ENCODE assay signal across 24 cellular contexts in the genomic region with DNA sequence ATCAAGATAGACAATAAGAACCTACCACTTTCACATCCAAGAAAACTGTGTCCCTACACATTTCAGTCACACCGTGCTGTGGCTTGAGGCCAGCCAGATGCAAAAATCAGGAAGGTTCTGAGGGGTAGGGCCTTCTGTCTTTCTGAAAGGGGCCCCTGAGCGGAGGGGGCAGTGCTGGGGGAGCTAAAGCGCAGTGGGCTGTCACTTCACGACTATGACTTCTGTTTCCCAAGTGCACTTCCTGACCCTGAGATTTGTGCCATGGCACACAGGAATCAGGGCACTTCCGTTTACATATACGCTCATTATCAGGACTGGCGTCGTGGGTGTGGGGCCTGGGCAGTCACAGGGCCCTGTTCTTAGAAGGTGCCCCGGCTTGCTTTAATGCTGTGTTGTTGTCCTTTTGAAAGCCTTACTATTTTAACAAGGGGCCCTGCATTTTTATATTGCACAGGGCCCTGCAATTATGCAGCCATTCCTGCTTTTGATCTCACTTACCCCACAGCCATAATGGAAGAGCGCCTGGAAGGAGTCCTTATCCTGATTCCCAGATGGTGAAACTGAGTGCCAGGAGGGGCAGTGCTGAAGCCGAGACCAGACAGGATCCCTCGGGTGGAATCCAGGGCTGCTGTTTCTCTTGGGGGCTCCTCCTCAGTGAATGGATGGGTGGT. TPM values are rescaled to one million over a fixed set of nuclear protein-coding genes. Genes with fewer than 3 reads are reported as not detected.
A peak's percentile ranks its signal among the peaks of the same experiment; 100 is the strongest.
DNase-seq lines count a peak whose midpoint lies in the region; ATAC-seq, FAIRE-seq and TF ChIP-seq lines count a peak whose summit lies in the region.
"Had no signal": no experiment of that assay in that cellular context is flagged by ENCODE, and none has a peak within 500 bp of the region (broad histone marks: within the 10 kb centered on the region; RNA-seq: fewer than 3 reads in every experiment).

No MANE protein-coding gene starts in this region.

- no peaks in the 10 kb centered on the region for H3K9me3 ChIP-seq in H1 (ENCODE audit: insufficient read depth in 2 of 2, low read depth in 1 of 2, low read length in 1 of 2)
- no peaks in the 10 kb centered on the region for H3K9me3 ChIP-seq in mucosa of rectum (ENCODE audit: control insufficient read depth in 2 of 2, low read length in 2 of 2)
- H3K9me3 ChIP-seq: BE2C had no signal

- no peak overlapping the region for H3K14ac ChIP-seq in H1 (ENCODE audit: insufficient read length)

- peaks cover 4% of the 10 kb centered on the region for H3K27me3 Mint-ChIP-seq in type B pancreatic cell

- H3K9ac ChIP-seq in H1 (replicated peaks in 1 of 4; ENCODE audit: extremely low read depth in 1 of 4, low read depth in 3 of 4, low read length in 3 of 4) (no peak overlapping the region), mucosa of rectum (ENCODE audit: low read depth in 1 of 2, low read length in 2 of 2) (peak overlapping the region; percentile 66 to 77)
- H3K9ac ChIP-seq: parathyroid adenoma had no signal

- H2BK12ac ChIP-seq in H1 (ENCODE audit: low read depth, low read length), result no peak overlapping the region

- H3K79me1 ChIP-seq in H1 (ENCODE audit: low read depth, low read length), result no peaks in the 10 kb centered on the region

- no peak for TF ChIP-seq EP300 in H1 (IDR thresholded peaks at IDR 0.05; ENCODE audit: borderline replicate concordance in 1 of 2, low read depth in 2 of 2, low read length in 2 of 2)

- H3K4me3 ChIP-seq in H1 (ENCODE audit: extremely low read depth in 1 of 4, insufficient read depth in 2 of 4, low read depth in 3 of 4, low read length in 4 of 4) (no peak overlapping the region), mucosa of rectum (ENCODE audit: low read length in 2 of 2) (peak overlapping the region; percentile 70 to 81)
- H3K4me3 ChIP-seq: ascending aorta, PC-9, skin epidermis had no signal

- H2BK120ac ChIP-seq in H1 (replicated peaks; ENCODE audit: low read depth, low read length), result no peak overlapping the region

- no peak overlapping the region for H3K4me2 ChIP-seq in H1 (ENCODE audit: insufficient read depth in 1 of 2, low read depth in 2 of 2, low read length in 2 of 2)
- H3K4me2 ChIP-seq: PC-9 had no signal

- no peak overlapping the region for H4K5ac ChIP-seq in H1 (ENCODE audit: insufficient read length, low read depth, low read length)

- H3K4me1 Mint-ChIP-seq in type B pancreatic cell (ENCODE audit: unreplicated experiment), result no peaks in the 10 kb centered on the region

- no peak overlapping the region for H3K56ac ChIP-seq in H1 (replicated peaks; ENCODE audit: insufficient read length, low read depth, low read length)

- no peaks in the 10 kb centered on the region for H3K4me1 ChIP-seq in H1 (replicated peaks in 1 of 4; ENCODE audit: control insufficient read depth in 3 of 4, insufficient read depth in 4 of 4, low read length in 3 of 4)
- H3K4me1 ChIP-seq in mucosa of rectum (ENCODE audit: control insufficient read depth in 2 of 2, insufficient read depth in 2 of 2, low read length in 2 of 2), result peaks cover 20 to 33% of the 10 kb centered on the region in 2 donors
- H3K4me1 ChIP-seq: BE2C, foreskin keratinocyte, parathyroid adenoma had no signal

- no peak overlapping the region for H3K18ac ChIP-seq in H1 (ENCODE audit: extremely low read depth, low read length)

- no peaks in the 10 kb centered on the region for H3K36me3 ChIP-seq in H1 (ENCODE audit: control insufficient read depth in 2 of 4, insufficient read depth in 4 of 4, low read length in 3 of 4)
- no peaks in the 10 kb centered on the region for H3K36me3 ChIP-seq in mucosa of rectum (ENCODE audit: control insufficient read depth in 2 of 2, insufficient read depth in 2 of 2, low read length in 2 of 2)
- H3K36me3 ChIP-seq: ascending aorta, BE2C had no signal

- DNase-seq in KBM-7, result peak; percentile 32
- no peak for DNase-seq in H1 (ENCODE audit: low read depth in 1 of 2, low spot score in 2 of 2)
- DNase-seq in type B pancreatic cell (ENCODE audit: extremely low spot score, unreplicated experiment), result peak; percentile 42
- DNase-seq in DMS114 treated with DMSO at 0.1 percent for 48 hours (lab: John Stamatoyannopoulos, UW; ENCODE audit: unreplicated experiment), result no peak
- no peak for DNase-seq in HCEC 1CT
- DNase-seq: activated naive CD4-positive, alpha-beta T cell; BE2C; foreskin keratinocyte; GF-D8; NCI-H146; NCI-H82; PC-9; stimulated activated CD4-positive, alpha-beta T cell treated with anti-CD3 and anti-CD28 coated beads, Interleukin-4, amount 100 ng/mL, for 4 hours; substantia nigra had no signal

- H3K4ac ChIP-seq in H1 (replicated peaks; ENCODE audit: insufficient read length, low read depth, low read length), result no peak overlapping the region

- no peak overlapping the region for H2BK5ac ChIP-seq in H1 (ENCODE audit: low read depth, low read length)

- no peaks in the 10 kb centered on the region for H4K20me1 ChIP-seq in H1 (replicated peaks in 1 of 2; ENCODE audit: control insufficient read depth in 1 of 2, insufficient read depth in 2 of 2, low read length in 2 of 2)

- H3K79me2 ChIP-seq in H1 (ENCODE audit: control insufficient read depth in 1 of 2, insufficient read depth in 2 of 2, low read length in 2 of 2), result no peaks in the 10 kb centered on the region
- H3K79me2 ChIP-seq: parathyroid adenoma had no signal

- TF ChIP-seq CTCF in H1 (IDR thresholded peaks at IDR 0.05; ENCODE audit: control extremely low read depth in 1 of 3, insufficient read depth in 1 of 3, low read depth in 1 of 3, low read length in 3 of 3) (no peak), type B pancreatic cell (conservative IDR thresholded peaks at IDR 0.05) (no peak)

- H3K36me3 Mint-ChIP-seq in type B pancreatic cell, result no peaks in the 10 kb centered on the region

- no peak overlapping the region for H3K4me3 Mint-ChIP-seq in type B pancreatic cell

- H3K27me3 ChIP-seq in H1 (replicated peaks in 1 of 4; ENCODE audit: control insufficient read depth in 3 of 4, extremely low read depth in 1 of 4, insufficient read depth in 3 of 4, low read length in 3 of 4) (no peaks in the 10 kb centered on the region), mucosa of rectum (ENCODE audit: control insufficient read depth in 2 of 2, insufficient read depth in 2 of 2, low read length in 2 of 2) (no peaks in the 10 kb centered on the region)
- H3K27me3 ChIP-seq: ascending aorta, BE2C had no signal

- no peak overlapping the region for H4K91ac ChIP-seq in H1 (replicated peaks; ENCODE audit: insufficient read length, low read length)

- 88% methylated on average over 12 of the region's 12 CpGs; no CpG with 5 or more reads in 1 of the 2 experiments for WGBS in H1 (ENCODE audit: extremely low coverage in 1 of 2, insufficient coverage in 1 of 2, insufficient read length in 1 of 2, insufficient replicate concordance in 2 of 2, low coverage in 1 of 2, low lambda C conversion rate in 2 of 2, missing lambda C conversion rate in 1 of 2), 2 experiments

- H2AFZ ChIP-seq in H1 (ENCODE audit: low read length), result no peak overlapping the region
- H2AFZ ChIP-seq: parathyroid adenoma, PC-9 had no signal

- in situ Hi-C loops in KBM-7 (cut with MboI; ENCODE audit: low pct_unique_long_range_greater_than_20kb, low sequenced_read_pairs), result no loop called here

- CTCF ChIA-PET in H1 (lab: Charles Lee; ENCODE audit: partially characterized antibody), result interaction anchor here (0.6 to 2.9 kb wide), 6 partner anchors 10 to 239 kb away, joined by 3 to 10 read pairs (median 3); a partner anchor contains a TSS

- H3K9me3 Mint-ChIP-seq in type B pancreatic cell, result no peaks in the 10 kb centered on the region

- no peak overlapping the region for H2BK15ac ChIP-seq in H1 (ENCODE audit: low read length)

- POLR2A ChIA-PET in H1 (lab: Charles Lee; ENCODE audit: partially characterized antibody), result interaction anchor here (1.1 kb wide), 1 partner anchor 36 kb away, joined by 3 read pairs; no protein-coding TSS in a partner anchor

- no peak for TF ChIP-seq RAD21 in H1 (IDR thresholded peaks at IDR 0.05 in 1 of 2, conservative IDR thresholded peaks at IDR 0.05 in 1 of 2; ENCODE audit: low read depth in 2 of 2, low read length in 2 of 2)

- FAIRE-seq in H1 (lab: Jason Lieb, UNC), result no peak
- FAIRE-seq: GM12892 had no signal

- H3K23me2 ChIP-seq in H1 (ENCODE audit: low read depth, low read length), result peaks cover 10% of the 10 kb centered on the region; the same call in 1 of the 2 replicates

- no peak for TF ChIP-seq POLR2A in H1 (IDR thresholded peaks at IDR 0.05; ENCODE audit: control extremely low read depth in 1 of 2, low read depth in 2 of 2, low read length in 2 of 2)

- H2BK20ac ChIP-seq in H1 (ENCODE audit: low read length), result no peak overlapping the region

- H3K23ac ChIP-seq in H1 (ENCODE audit: insufficient read length), result no peak overlapping the region

- no peak overlapping the region for H3K27ac Mint-ChIP-seq in type B pancreatic cell

- no peak overlapping the region for H2AK5ac ChIP-seq in H1 (ENCODE audit: low read depth, low read length)

- ATAC-seq in HG03442 (IDR thresholded peaks at IDR 0.05; ENCODE audit: unreplicated experiment), result no peak
- ATAC-seq: foreskin keratinocyte had no signal

- 0 out of 2 replicates have a peak overlapping the region, but pooled peaks have one; percentile 12 for H4K8ac ChIP-seq in H1 (ENCODE audit: extremely low read depth, insufficient read depth, low read length)

- H3K27ac ChIP-seq in H1 (ENCODE audit: low read depth, low read length) (no peak overlapping the region), mucosa of rectum (ENCODE audit: low read depth in 2 of 2, low read length in 2 of 2) (peak overlapping the region; percentile 86 to 87)
- H3K27ac ChIP-seq: ascending aorta, epithelial cell of prostate, foreskin keratinocyte, parathyroid adenoma, PC-9, skin epidermis had no signal

RNA-seq across cellular contexts. Expression of a gene that starts 0.6 kb away (rescaled TPM):
- 3.2 and 7.9 TPM in 2 replicates for total RNA-seq in H1 (2021; fragmentation: NEBNext Ultra II Directional; extraction: Animal tissue kit (Norgen Biotek cat#: 25700))
- 2.7 and 3.9 TPM in 2 replicates for polyA plus RNA-seq in H1 (2011; rRNA removed)
- 4.9 TPM for polyA plus RNA-seq in H1 (2011; cell fraction: cytosol; rRNA removed)
- 6.5 TPM for polyA plus RNA-seq in H1 (2011; cell fraction: nucleus; rRNA removed)
- polyA plus RNA-seq in H1 (2012, experiment 1 of 2), result 5.9 to 9.5 TPM (median 6.5 TPM) in 4 replicates
- 9.2 TPM for polyA plus RNA-seq in H1 (2012, experiment 2 of 2)
- 2.5 TPM for polyA plus RNA-seq in H1 (2013, experiment 1 of 2)
- polyA plus RNA-seq in H1 (2013, experiment 2 of 2), result 2.3 TPM
- 3.0 and 6.8 TPM in 2 replicates for polyA minus RNA-seq in H1 (2011; rRNA and poly(A)+ RNA removed)
- 1.1 TPM for polyA minus RNA-seq in H1 (2011; cell fraction: cytosol; rRNA and poly(A)+ RNA removed)
- 2.1 TPM for polyA minus RNA-seq in H1 (2011; cell fraction: nucleus; rRNA and poly(A)+ RNA removed)
- 20.7 and 77.3 TPM in 2 replicates for total RNA-seq in type B pancreatic cell (ENCODE audit: low replicate concordance)
- total RNA-seq: SK-MEL-5 had no signal

RNA-seq across cellular contexts. Expression of a gene that starts 20.0 kb away (rescaled TPM):
- not detected in 2 replicates for total RNA-seq in H1 (2021; fragmentation: NEBNext Ultra II Directional; extraction: Animal tissue kit (Norgen Biotek cat#: 25700))
- 0.12 TPM in 1 of 2 replicates, not detected in the other for polyA plus RNA-seq in H1 (2011; rRNA removed)
- not detected for polyA plus RNA-seq in H1 (2011; cell fraction: cytosol; rRNA removed)
- polyA plus RNA-seq in H1 (2011; cell fraction: nucleus; rRNA removed), result not detected
- not detected in 4 replicates for polyA plus RNA-seq in H1 (2012, experiment 1 of 2)
- not detected for polyA plus RNA-seq in H1 (2012, experiment 2 of 2)
- polyA plus RNA-seq in H1 (2013, experiment 1 of 2), result not detected
- not detected for polyA plus RNA-seq in H1 (2013, experiment 2 of 2)
- not detected in 2 replicates for polyA minus RNA-seq in H1 (2011; rRNA and poly(A)+ RNA removed)
- not detected for polyA minus RNA-seq in H1 (2011; cell fraction: cytosol; rRNA and poly(A)+ RNA removed)
- not detected for polyA minus RNA-seq in H1 (2011; cell fraction: nucleus; rRNA and poly(A)+ RNA removed)
- total RNA-seq in type B pancreatic cell (ENCODE audit: low replicate concordance), result 0.33 TPM in 1 of 2 replicates, not detected in the other
- total RNA-seq: ascending aorta, foreskin keratinocyte, MCF 10A, myocyte, PC-9, SK-MEL-5 had no signal
- polyA plus RNA-seq: foreskin keratinocyte had no signal

RNA-seq across cellular contexts. Expression of a gene that starts 47.7 kb away (rescaled TPM):
- total RNA-seq in H1 (2021; fragmentation: NEBNext Ultra II Directional; extraction: Animal tissue kit (Norgen Biotek cat#: 25700)), result 7.1 and 8.6 TPM in 2 replicates
- 4.5 and 6.0 TPM in 2 replicates for polyA plus RNA-seq in H1 (2011; rRNA removed)
- 4.4 TPM for polyA plus RNA-seq in H1 (2011; cell fraction: cytosol; rRNA removed)
- polyA plus RNA-seq in H1 (2011; cell fraction: nucleus; rRNA removed), result 16.8 TPM
- polyA plus RNA-seq in H1 (2012, experiment 1 of 2), result 10.9 to 15.7 TPM (median 13.2 TPM) in 4 replicates
- 5.9 TPM for polyA plus RNA-seq in H1 (2012, experiment 2 of 2)
- 4.8 TPM for polyA plus RNA-seq in H1 (2013, experiment 1 of 2)
- 5.9 TPM for polyA plus RNA-seq in H1 (2013, experiment 2 of 2)
- polyA minus RNA-seq in H1 (2011; rRNA and poly(A)+ RNA removed), result 17.3 and 35.7 TPM in 2 replicates
- polyA minus RNA-seq in H1 (2011; cell fraction: cytosol; rRNA and poly(A)+ RNA removed), result 8.5 TPM
- polyA minus RNA-seq in H1 (2011; cell fraction: nucleus; rRNA and poly(A)+ RNA removed), result 17.7 TPM
- 18.3 and 40.8 TPM in 2 replicates for total RNA-seq in type B pancreatic cell (ENCODE audit: low replicate concordance)

Comparison
In these comparisons a context has a peak if more than half of its experiments do, and no peak if none do; other contexts are left out.
1. DNase-seq: peak in KBM-7 (single experiment) and type B pancreatic cell (single experiment); none in H1 (0 of 2), DMS114 treated with DMSO at 0.1 percent for 48 hours (single experiment) and HCEC 1CT (single experiment).
2. H3K4me3 ChIP-seq: peak in mucosa of rectum (2 of 2); none in H1 (0 of 4).
3. H3K9ac ChIP-seq: peak in mucosa of rectum (2 of 2); none in H1 (0 of 4).